Comparison of ENCODE assay signal across 9 cellular contexts in genomic region chr12:4143909-4144308, GRCh38.
DNase-seq lines count a peak whose midpoint lies in the region; ATAC-seq and TF ChIP-seq lines count a peak whose summit lies in the region.
"Had no signal": no experiment of that assay in that cellular context is flagged by ENCODE, and none has a peak within 500 bp of the region (broad histone marks: within the 10 kb centered on the region; RNA-seq: fewer than 3 reads in every experiment).

No MANE protein-coding gene starts in this region.

- H3K4me3 Mint-ChIP-seq in T-helper 17 cell: peak overlapping the region; percentile 25
- H3K4me3 Mint-ChIP-seq: brain had no signal

- no peaks in the 10 kb centered on the region for H3K79me2 ChIP-seq in HCT116 (ENCODE audit: insufficient read depth, low read length)

- H3K27ac ChIP-seq in HCT116 (ENCODE audit: low read depth, low read length): no peak overlapping the region

- no peaks in the 10 kb centered on the region for H4K20me1 ChIP-seq in HCT116 (ENCODE audit: insufficient read depth)

- H3K4me2 ChIP-seq in HCT116 (ENCODE audit: low read length): no peak overlapping the region

- peak overlapping the region; percentile 95 for H3K27ac Mint-ChIP-seq in T-helper 17 cell

- H3K9me3 ChIP-seq in HCT116 (ENCODE audit: control insufficient read depth in 1 of 2, insufficient read depth in 1 of 2, low read depth in 1 of 2, low read length in 2 of 2) (no peaks in the 10 kb centered on the region), T-helper 17 cell (ENCODE audit: control insufficient read depth, low read length, poor library complexity, severe bottlenecking) (no peaks in the 10 kb centered on the region)
- H3K9me3 ChIP-seq: upper lobe of left lung had no signal

- RAD21 ChIA-PET in HCT116 (lab: Charles Lee; ENCODE audit: low non-redundant PET in 1 of 2, low total read pairs in 2 of 2, uncharacterized antibody in 2 of 2, unreplicated experiment in 2 of 2): no interaction called here

- no peak for TF ChIP-seq POLR2A in HCT116 (IDR thresholded peaks at IDR 0.05; ENCODE audit: borderline replicate concordance, extremely low read depth, insufficient read depth, insufficient read length)

- TF ChIP-seq CTCF in HCT116 (IDR thresholded peaks at IDR 0.05 in 2 of 3, conservative IDR thresholded peaks at IDR 0.05 in 1 of 3; ENCODE audit: borderline replicate concordance in 1 of 3, insufficient read depth in 1 of 3, low read depth in 2 of 3, low read length in 2 of 3): peak in 2 of 3 experiments; percentile 33 to 37; a peak in 3 of 6 replicates

- no TSS peak for BruUV-seq in HCT116 (replicated peaks; lab: Mats Ljungman, UMichigan)

- H2AFZ ChIP-seq in HCT116 (ENCODE audit: low read depth, low read length, poor library complexity, severe bottlenecking): no peak overlapping the region

- DNase-seq in Daoy (ENCODE audit: low read depth) (peak; percentile 30), HCT116 (ENCODE audit: low read depth, low spot score) (peak; percentile 37), T-helper 17 cell (no peak), germinal center (ENCODE audit: low spot score) (peak; percentile 30), COLO668 (lab: John Stamatoyannopoulos, UW; ENCODE audit: unreplicated experiment) (no peak), NCI-H1417 (lab: John Stamatoyannopoulos, UW) (no peak)
- DNase-seq: upper lobe of left lung had no signal

- no peaks in the 10 kb centered on the region for H3K36me3 ChIP-seq in HCT116 (ENCODE audit: control insufficient read depth in 1 of 2, insufficient read depth in 2 of 2, low read length in 2 of 2)
- H3K36me3 ChIP-seq: upper lobe of left lung had no signal

- intact Hi-C loops in HCT116 (cut with micrococcal nuclease): no loop called here

- peaks cover 0 to 8% of the 10 kb centered on the region in 2 experiments; a peak in 2 of 4 replicates for H3K4me1 ChIP-seq in HCT116 (ENCODE audit: control insufficient read depth in 1 of 2, insufficient read depth in 2 of 2, low read length in 2 of 2)

- no peaks in the 10 kb centered on the region for H3K9me2 ChIP-seq in HCT116 (ENCODE audit: insufficient read depth)

- CTCF ChIA-PET in HCT116 (lab: Charles Lee): interaction anchor here (1.6 kb wide), 1 partner anchor 133 kb away, joined by 4 read pairs; no protein-coding TSS in a partner anchor

- H3K27me3 ChIP-seq in HCT116 (ENCODE audit: insufficient read depth, low read length): peaks cover 32% of the 10 kb centered on the region
- H3K27me3 ChIP-seq: upper lobe of left lung had no signal

- POLR2A ChIA-PET in HCT116 (lab: Charles Lee): no interaction called here

- no peak overlapping the region for H3K4me3 ChIP-seq in HCT116 (replicated peaks in 1 of 2; ENCODE audit: low read depth in 1 of 2, low read length in 2 of 2)

- no peaks in the 10 kb centered on the region for H3K36me3 Mint-ChIP-seq in T-helper 17 cell (ENCODE audit: low read depth)
- H3K36me3 Mint-ChIP-seq: brain had no signal

- H3K27me3 Mint-ChIP-seq in T-helper 17 cell: no peaks in the 10 kb centered on the region

- ATAC-seq in HCT116 (peak; percentile 74), T-helper 17 cell (peak; percentile 53), HG03354 (IDR thresholded peaks at IDR 0.05; ENCODE audit: poor library complexity, severe bottlenecking, unreplicated experiment) (no peak)

- H3K4me1 Mint-ChIP-seq in T-helper 17 cell: peaks cover 43% of the 10 kb centered on the region

- no peak overlapping the region for H3K9ac ChIP-seq in HCT116 (ENCODE audit: low read length)

- TF ChIP-seq RAD21 in HCT116 (IDR thresholded peaks at IDR 0.05; ENCODE audit: low read depth): no peak; the same call in 1 of the 2 replicates

TF ChIP-seq in HCT116, 20 proteins besides CTCF, POLR2A, EP300 and RAD21:
- TF ChIP-seq JUND (IDR thresholded peaks at IDR 0.05) (no peak), SP1 (IDR thresholded peaks at IDR 0.05; ENCODE audit: low read depth) (no peak), EZH2phosphoT487 (IDR thresholded peaks at IDR 0.05; ENCODE audit: borderline replicate concordance) (no peak), ELF1 (IDR thresholded peaks at IDR 0.05; ENCODE audit: borderline replicate concordance, low read depth) (no peak), MAX (IDR thresholded peaks at IDR 0.05) (no peak), POLR2AphosphoS5 (IDR thresholded peaks at IDR 0.05; ENCODE audit: low read depth, low read length) (no peak), SIN3A (IDR thresholded peaks at IDR 0.05; ENCODE audit: low read depth) (no peak), YY1 (IDR thresholded peaks at IDR 0.05; ENCODE audit: extremely low read depth, insufficient replicate concordance, low read depth, low read length) (no peak), EGR1 (IDR thresholded peaks at IDR 0.05; ENCODE audit: low read depth) (no peak), SRF (IDR thresholded peaks at IDR 0.05; ENCODE audit: low read depth) (no peak), CEBPB (IDR thresholded peaks at IDR 0.05; ENCODE audit: low read depth) (no peak), ZFX (IDR thresholded peaks at IDR 0.05) (no peak)
- TF ChIP-seq, protein P1, sequence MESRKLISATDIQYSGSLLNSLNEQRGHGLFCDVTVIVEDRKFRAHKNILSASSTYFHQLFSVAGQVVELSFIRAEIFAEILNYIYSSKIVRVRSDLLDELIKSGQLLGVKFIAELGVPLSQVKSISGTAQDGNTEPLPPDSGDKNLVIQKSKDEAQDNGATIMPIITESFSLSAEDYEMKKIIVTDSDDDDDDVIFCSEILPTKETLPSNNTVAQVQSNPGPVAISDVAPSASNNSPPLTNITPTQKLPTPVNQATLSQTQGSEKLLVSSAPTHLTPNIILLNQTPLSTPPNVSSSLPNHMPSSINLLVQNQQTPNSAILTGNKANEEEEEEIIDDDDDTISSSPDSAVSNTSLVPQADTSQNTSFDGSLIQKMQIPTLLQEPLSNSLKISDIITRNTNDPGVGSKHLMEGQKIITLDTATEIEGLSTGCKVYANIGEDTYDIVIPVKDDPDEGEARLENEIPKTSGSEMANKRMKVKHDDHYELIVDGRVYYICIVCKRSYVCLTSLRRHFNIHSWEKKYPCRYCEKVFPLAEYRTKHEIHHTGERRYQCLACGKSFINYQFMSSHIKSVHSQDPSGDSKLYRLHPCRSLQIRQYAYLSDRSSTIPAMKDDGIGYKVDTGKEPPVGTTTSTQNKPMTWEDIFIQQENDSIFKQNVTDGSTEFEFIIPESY (IDR thresholded peaks at IDR 0.05; ENCODE audit: extremely low read depth, insufficient replicate concordance, low read length): no peak
- TF ChIP-seq, protein P2, sequence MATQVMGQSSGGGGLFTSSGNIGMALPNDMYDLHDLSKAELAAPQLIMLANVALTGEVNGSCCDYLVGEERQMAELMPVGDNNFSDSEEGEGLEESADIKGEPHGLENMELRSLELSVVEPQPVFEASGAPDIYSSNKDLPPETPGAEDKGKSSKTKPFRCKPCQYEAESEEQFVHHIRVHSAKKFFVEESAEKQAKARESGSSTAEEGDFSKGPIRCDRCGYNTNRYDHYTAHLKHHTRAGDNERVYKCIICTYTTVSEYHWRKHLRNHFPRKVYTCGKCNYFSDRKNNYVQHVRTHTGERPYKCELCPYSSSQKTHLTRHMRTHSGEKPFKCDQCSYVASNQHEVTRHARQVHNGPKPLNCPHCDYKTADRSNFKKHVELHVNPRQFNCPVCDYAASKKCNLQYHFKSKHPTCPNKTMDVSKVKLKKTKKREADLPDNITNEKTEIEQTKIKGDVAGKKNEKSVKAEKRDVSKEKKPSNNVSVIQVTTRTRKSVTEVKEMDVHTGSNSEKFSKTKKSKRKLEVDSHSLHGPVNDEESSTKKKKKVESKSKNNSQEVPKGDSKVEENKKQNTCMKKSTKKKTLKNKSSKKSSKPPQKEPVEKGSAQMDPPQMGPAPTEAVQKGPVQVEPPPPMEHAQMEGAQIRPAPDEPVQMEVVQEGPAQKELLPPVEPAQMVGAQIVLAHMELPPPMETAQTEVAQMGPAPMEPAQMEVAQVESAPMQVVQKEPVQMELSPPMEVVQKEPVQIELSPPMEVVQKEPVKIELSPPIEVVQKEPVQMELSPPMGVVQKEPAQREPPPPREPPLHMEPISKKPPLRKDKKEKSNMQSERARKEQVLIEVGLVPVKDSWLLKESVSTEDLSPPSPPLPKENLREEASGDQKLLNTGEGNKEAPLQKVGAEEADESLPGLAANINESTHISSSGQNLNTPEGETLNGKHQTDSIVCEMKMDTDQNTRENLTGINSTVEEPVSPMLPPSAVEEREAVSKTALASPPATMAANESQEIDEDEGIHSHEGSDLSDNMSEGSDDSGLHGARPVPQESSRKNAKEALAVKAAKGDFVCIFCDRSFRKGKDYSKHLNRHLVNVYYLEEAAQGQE (IDR thresholded peaks at IDR 0.05; ENCODE audit: low read depth): no peak
- TF ChIP-seq, protein P3, sequence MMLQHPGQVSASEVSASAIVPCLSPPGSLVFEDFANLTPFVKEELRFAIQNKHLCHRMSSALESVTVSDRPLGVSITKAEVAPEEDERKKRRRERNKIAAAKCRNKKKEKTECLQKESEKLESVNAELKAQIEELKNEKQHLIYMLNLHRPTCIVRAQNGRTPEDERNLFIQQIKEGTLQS (IDR thresholded peaks at IDR 0.05): no peak

Comparison
In these comparisons a context has a peak if more than half of its experiments do, and no peak if none do; other contexts are left out.
1. DNase-seq: peak in Daoy (single experiment), HCT116 (single experiment) and germinal center (single experiment); none in T-helper 17 cell (0 of 3), COLO668 (single experiment) and NCI-H1417 (0 of 3).